In the genomic region with DNA sequence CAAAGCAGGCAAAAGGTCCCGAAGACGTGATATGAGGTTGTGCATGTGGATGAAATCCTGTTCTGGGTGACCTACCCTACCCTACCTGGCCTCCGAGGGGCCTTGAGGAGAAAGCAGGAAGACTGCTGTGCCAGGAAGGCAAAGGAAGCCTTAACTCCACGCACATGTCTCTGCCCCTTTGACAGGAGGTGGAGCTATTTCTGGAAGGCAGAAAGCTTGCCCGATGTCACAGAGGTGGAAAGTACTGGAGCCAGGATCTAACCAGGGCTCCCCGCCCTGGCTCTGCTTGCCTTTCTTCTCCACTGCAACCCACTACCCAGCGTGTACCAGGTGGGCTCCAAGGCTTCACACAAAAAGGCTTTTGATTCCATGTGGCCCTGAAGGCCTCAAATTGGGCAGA, we compare ENCODE assay signal across 23 cellular contexts.
"Had no signal": no experiment of that assay in that cellular context is flagged by ENCODE, and none has a peak within 500 bp of the region (broad histone marks: within the 10 kb centered on the region; RNA-seq: fewer than 3 reads in every experiment).

No MANE protein-coding gene starts in this region.

- H3K27me3 ChIP-seq: neutrophil, ovary, sigmoid colon, testis, vagina had no signal

- H3K4me1 ChIP-seq: testis, vagina had no signal

- ATAC-seq: activated T-cell treated with anti-CD3 and anti-CD28 coated beads, Interleukin-2, amount 50 U/mL, for 4 hours; natural killer cell; T-cell had no signal

- H3K36me3 ChIP-seq: ovary, vagina had no signal

- H3K9me3 Mint-ChIP-seq: dendritic cell treated with granulocyte-macrophage colony-stimulating factor and Interleukin-4, amounts not matched to agents 40 ng/mL and 50 ng/mL, for 4 days; natural killer cell; T-cell; type B pancreatic cell had no signal

- H3K27me3 Mint-ChIP-seq: dendritic cell treated with granulocyte-macrophage colony-stimulating factor and Interleukin-4, amounts not matched to agents 40 ng/mL and 50 ng/mL, for 4 days; type B pancreatic cell had no signal

- H3K4me3 Mint-ChIP-seq: activated CD4-positive, alpha-beta T cell treated with anti-CD3 and anti-CD28 coated beads, Interleukin-2, amount 10 ng/mL, durations not matched to agents 7 days and 5 days; activated T-cell treated with anti-CD3 and anti-CD28 coated beads, Interleukin-2, amount 50 U/mL, for 4 hours; dendritic cell treated with granulocyte-macrophage colony-stimulating factor and Interleukin-4, amounts not matched to agents 40 ng/mL and 50 ng/mL, for 4 days; natural killer cell; T-cell; T-helper 2 cell treated with Interferon-gamma antibody and Interleukin-4, amounts not matched to agents 5 μg/mL and 100 μg/mL, for 36 hours; type B pancreatic cell had no signal

- H3K9me3 ChIP-seq: neutrophil, ovary, sigmoid colon, testis, vagina had no signal

- H3K4me1 Mint-ChIP-seq: natural killer cell had no signal

- H3K36me3 Mint-ChIP-seq: natural killer cell had no signal

- H3K27ac ChIP-seq: neutrophil, ovary, sigmoid colon, testis, vagina had no signal

- DNase-seq: activated CD4-positive, alpha-beta T cell treated with anti-CD3 and anti-CD28 coated beads, Interleukin-2, amount 10 ng/mL, durations not matched to agents 7 days and 5 days; activated CD4-positive, CD25-positive, alpha-beta regulatory T cell treated with anti-CD3 and anti-CD28 coated beads, Interleukin-2, amount 50 U/mL, for 72 hours; activated CD8-positive, alpha-beta memory T cell treated with anti-CD3 and anti-CD28 coated beads for 24 hours; activated CD8-positive, alpha-beta memory T cell treated with anti-CD3 and anti-CD28 coated beads, Interleukin-2, amount 50 U/mL, for 4 hours; activated naive CD4-positive, alpha-beta T cell treated with Interleukin-2 at 50 U/mL for 16 hours; activated T-cell treated with anti-CD3 and anti-CD28 coated beads, Interleukin-2, amount 50 U/mL, for 4 hours; amygdala; effector CD4-positive, alpha-beta T cell; kidney; midbrain; natural killer cell; ovary; sigmoid colon; stimulated activated CD4-positive, alpha-beta T cell treated with anti-CD3 and anti-CD28 coated beads, Interleukin-2, amount 100 ng/mL, for 48 hours; stimulated activated naive CD4-positive, alpha-beta T cell; T-cell; testis had no signal

- FAIRE-seq: endometrium, kidney had no signal

- H3K4me3 ChIP-seq: ovary, sigmoid colon, testis, vagina had no signal

- H3K27ac Mint-ChIP-seq: activated CD4-positive, alpha-beta T cell treated with anti-CD3 and anti-CD28 coated beads, Interleukin-2, amount 10 ng/mL, durations not matched to agents 7 days and 5 days; dendritic cell treated with granulocyte-macrophage colony-stimulating factor and Interleukin-4, amounts not matched to agents 40 ng/mL and 50 ng/mL, for 4 days; natural killer cell; T-cell; T-helper 2 cell treated with Interferon-gamma antibody and Interleukin-4, amounts not matched to agents 5 μg/mL and 100 μg/mL, for 36 hours; type B pancreatic cell had no signal
